9 cellular contexts compared by ENCODE assay signal in the genomic region with DNA sequence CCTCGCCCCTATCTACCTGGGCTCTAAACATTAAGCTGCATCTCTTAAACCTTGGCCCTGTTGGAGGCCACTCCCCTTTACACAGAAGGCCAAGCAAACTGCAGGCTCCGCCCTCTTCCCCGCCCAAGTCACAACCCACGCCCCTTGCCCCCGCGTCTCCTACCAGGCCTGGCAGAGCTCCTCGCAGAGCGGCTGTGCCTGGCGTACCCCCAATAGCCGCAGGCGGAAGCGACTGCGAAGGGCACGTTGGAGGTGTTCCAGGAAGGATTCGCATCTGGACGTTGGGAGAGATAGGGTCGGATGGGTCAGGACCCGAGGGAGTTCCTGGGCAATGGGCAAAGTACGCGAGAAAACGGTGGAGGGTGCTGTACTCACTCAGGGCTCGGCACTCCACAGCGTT. TPM values are rescaled to one million over a fixed set of nuclear protein-coding genes. Genes with fewer than 3 reads are reported as not detected.
DNase-seq lines count a peak whose midpoint lies in the region; ATAC-seq and TF ChIP-seq lines count a peak whose summit lies in the region.
"Had no signal": no experiment of that assay in that cellular context is flagged by ENCODE, and none has a peak within 500 bp of the region (broad histone marks: within the 10 kb centered on the region; RNA-seq: fewer than 3 reads in every experiment).

No MANE protein-coding gene starts in this region.

- H3K27me3 Mint-ChIP-seq in WTC11 (ENCODE audit: low read depth): peaks cover 46% of the 10 kb centered on the region
- H3K27me3 Mint-ChIP-seq in natural killer cell (ENCODE audit: low read depth in 2 of 2): peaks cover 52 to 58% of the 10 kb centered on the region in 2 donors

- H3K36me3 Mint-ChIP-seq in WTC11 (no peaks in the 10 kb centered on the region), natural killer cell (no peaks in the 10 kb centered on the region)

- DNase-seq in GM13977 (ENCODE audit: low spot score): peak; percentile 71
- DNase-seq in NCI-H146 treated with DMSO at 0.1 percent for 48 hours (lab: John Stamatoyannopoulos, UW; ENCODE audit: unreplicated experiment): peak; percentile 16
- DNase-seq in WTC11 (ENCODE audit: low spot score): peak; percentile 91
- no peak for DNase-seq in natural killer cell
- DNase-seq in HCEC 1CT: no peak
- no peak for DNase-seq in activated CD8-positive, alpha-beta memory T cell treated with anti-CD3 and anti-CD28 coated beads, Interleukin-2, amount 50 U/mL, for 4 hours

- H3K27ac Mint-ChIP-seq in WTC11: no peak overlapping the region
- H3K27ac Mint-ChIP-seq in natural killer cell: no peak overlapping the region
- H3K27ac Mint-ChIP-seq: activated naive CD4-positive, alpha-beta T cell treated with anti-CD3 and anti-CD28 coated beads, Interleukin-2, amount 50 U/mL, for 24 hours had no signal

- TF ChIP-seq CTCF in GM13977 (IDR thresholded peaks at IDR 0.05; ENCODE audit: extremely low read depth, insufficient read depth, missing control alignments) (no peak), WTC11 (IDR thresholded peaks at IDR 0.05) (no peak), natural killer cell (IDR thresholded peaks at IDR 0.05) (no peak)

- H3K4me1 Mint-ChIP-seq in WTC11 (peaks cover 25% of the 10 kb centered on the region), natural killer cell (peaks cover 23 to 30% of the 10 kb centered on the region in 2 donors)

- in situ Hi-C loops in GM13977 (cut with MboI; ENCODE audit: low pct_unique_long_range_greater_than_20kb, low sequenced_read_pairs, unreplicated experiment): no loop called here

- POLR2A ChIA-PET in WTC11 (lab: Charles Lee): interaction anchor here (0.7 to 1.2 kb wide), 2 partner anchors 53 to 57 kb away, joined by 3 read pairs; partner anchors contain the start of gene DNASE2

- ATAC-seq in WTC11: peak; percentile 77
- peak in 2 of 3 donors; percentile 36 to 44 for ATAC-seq in natural killer cell
- ATAC-seq in HG03196 (IDR thresholded peaks at IDR 0.05; ENCODE audit: unreplicated experiment): no peak

- H3K4me3 Mint-ChIP-seq in WTC11: peak overlapping the region; percentile 69
- no peak overlapping the region for H3K4me3 Mint-ChIP-seq in natural killer cell
- H3K4me3 Mint-ChIP-seq: activated naive CD4-positive, alpha-beta T cell treated with anti-CD3 and anti-CD28 coated beads, Interleukin-2, amount 50 U/mL, for 24 hours had no signal

- CTCF ChIA-PET in WTC11 (lab: Charles Lee): interaction anchor here (0.6 to 5.4 kb wide), 16 partner anchors 9 to 1862 kb away, joined by 3 to 103 read pairs (median 5); partner anchors contain the start of gene MAST1

- intact Hi-C loops in natural killer cell (cut with micrococcal nuclease): no loop called here

- H3K9me3 Mint-ChIP-seq in WTC11 (no peaks in the 10 kb centered on the region), natural killer cell (peaks cover 0 to 2% of the 10 kb centered on the region in 2 donors)
- H3K9me3 Mint-ChIP-seq: activated naive CD4-positive, alpha-beta T cell treated with anti-CD3 and anti-CD28 coated beads, Interleukin-2, amount 50 U/mL, for 24 hours had no signal

TF ChIP-seq in WTC11, 78 proteins besides CTCF, POLR2A, EP300 and RAD21 (continues in another document):
- TF ChIP-seq KAT7 (CRISPR knock-in tag; IDR thresholded peaks at IDR 0.05; ENCODE audit: borderline replicate concordance) (no peak), CREB1 (CRISPR knock-in tag; IDR thresholded peaks at IDR 0.05) (no peak), NFATC4 (CRISPR knock-in tag; IDR thresholded peaks at IDR 0.05) (no peak), PRDM15 (CRISPR knock-in tag; IDR thresholded peaks at IDR 0.05) (no peak), ZNF396 (CRISPR knock-in tag; IDR thresholded peaks at IDR 0.05; ENCODE audit: borderline replicate concordance) (no peak), ZNF232 (CRISPR knock-in tag; IDR thresholded peaks at IDR 0.05) (no peak), RORB (CRISPR knock-in tag; IDR thresholded peaks at IDR 0.05) (no peak), SP1 (CRISPR knock-in tag; conservative IDR thresholded peaks at IDR 0.05) (0 out of 2 replicates have a peak, but pooled peaks have one; percentile 57)
- TF ChIP-seq, protein P1, sequence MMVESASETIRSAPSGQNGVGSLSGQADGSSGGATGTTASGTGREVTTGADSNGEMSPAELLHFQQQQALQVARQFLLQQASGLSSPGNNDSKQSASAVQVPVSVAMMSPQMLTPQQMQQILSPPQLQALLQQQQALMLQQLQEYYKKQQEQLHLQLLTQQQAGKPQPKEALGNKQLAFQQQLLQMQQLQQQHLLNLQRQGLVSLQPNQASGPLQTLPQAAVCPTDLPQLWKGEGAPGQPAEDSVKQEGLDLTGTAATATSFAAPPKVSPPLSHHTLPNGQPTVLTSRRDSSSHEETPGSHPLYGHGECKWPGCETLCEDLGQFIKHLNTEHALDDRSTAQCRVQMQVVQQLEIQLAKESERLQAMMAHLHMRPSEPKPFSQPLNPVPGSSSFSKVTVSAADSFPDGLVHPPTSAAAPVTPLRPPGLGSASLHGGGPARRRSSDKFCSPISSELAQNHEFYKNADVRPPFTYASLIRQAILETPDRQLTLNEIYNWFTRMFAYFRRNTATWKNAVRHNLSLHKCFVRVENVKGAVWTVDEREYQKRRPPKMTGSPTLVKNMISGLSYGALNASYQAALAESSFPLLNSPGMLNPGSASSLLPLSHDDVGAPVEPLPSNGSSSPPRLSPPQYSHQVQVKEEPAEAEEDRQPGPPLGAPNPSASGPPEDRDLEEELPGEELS (CRISPR knock-in tag; IDR thresholded peaks at IDR 0.05): no peak
- TF ChIP-seq, protein P2, sequence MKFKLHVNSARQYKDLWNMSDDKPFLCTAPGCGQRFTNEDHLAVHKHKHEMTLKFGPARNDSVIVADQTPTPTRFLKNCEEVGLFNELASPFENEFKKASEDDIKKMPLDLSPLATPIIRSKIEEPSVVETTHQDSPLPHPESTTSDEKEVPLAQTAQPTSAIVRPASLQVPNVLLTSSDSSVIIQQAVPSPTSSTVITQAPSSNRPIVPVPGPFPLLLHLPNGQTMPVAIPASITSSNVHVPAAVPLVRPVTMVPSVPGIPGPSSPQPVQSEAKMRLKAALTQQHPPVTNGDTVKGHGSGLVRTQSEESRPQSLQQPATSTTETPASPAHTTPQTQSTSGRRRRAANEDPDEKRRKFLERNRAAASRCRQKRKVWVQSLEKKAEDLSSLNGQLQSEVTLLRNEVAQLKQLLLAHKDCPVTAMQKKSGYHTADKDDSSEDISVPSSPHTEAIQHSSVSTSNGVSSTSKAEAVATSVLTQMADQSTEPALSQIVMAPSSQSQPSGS (CRISPR knock-in tag; IDR thresholded peaks at IDR 0.05; ENCODE audit: borderline replicate concordance, low read depth): no peak
- TF ChIP-seq, protein P3, sequence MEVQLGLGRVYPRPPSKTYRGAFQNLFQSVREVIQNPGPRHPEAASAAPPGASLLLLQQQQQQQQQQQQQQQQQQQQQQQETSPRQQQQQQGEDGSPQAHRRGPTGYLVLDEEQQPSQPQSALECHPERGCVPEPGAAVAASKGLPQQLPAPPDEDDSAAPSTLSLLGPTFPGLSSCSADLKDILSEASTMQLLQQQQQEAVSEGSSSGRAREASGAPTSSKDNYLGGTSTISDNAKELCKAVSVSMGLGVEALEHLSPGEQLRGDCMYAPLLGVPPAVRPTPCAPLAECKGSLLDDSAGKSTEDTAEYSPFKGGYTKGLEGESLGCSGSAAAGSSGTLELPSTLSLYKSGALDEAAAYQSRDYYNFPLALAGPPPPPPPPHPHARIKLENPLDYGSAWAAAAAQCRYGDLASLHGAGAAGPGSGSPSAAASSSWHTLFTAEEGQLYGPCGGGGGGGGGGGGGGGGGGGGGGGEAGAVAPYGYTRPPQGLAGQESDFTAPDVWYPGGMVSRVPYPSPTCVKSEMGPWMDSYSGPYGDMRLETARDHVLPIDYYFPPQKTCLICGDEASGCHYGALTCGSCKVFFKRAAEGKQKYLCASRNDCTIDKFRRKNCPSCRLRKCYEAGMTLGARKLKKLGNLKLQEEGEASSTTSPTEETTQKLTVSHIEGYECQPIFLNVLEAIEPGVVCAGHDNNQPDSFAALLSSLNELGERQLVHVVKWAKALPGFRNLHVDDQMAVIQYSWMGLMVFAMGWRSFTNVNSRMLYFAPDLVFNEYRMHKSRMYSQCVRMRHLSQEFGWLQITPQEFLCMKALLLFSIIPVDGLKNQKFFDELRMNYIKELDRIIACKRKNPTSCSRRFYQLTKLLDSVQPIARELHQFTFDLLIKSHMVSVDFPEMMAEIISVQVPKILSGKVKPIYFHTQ (CRISPR knock-in tag; IDR thresholded peaks at IDR 0.05): no peak

RNA-seq across cellular contexts. Expression of gene RTBDN, which starts 5.9 kb away (rescaled TPM):
- 2.4 to 3.8 TPM (median 3.1 TPM) in 3 replicates for total RNA-seq in WTC11 (2021)
- not detected for total RNA-seq in natural killer cell
- total RNA-seq: myocyte had no signal

RNA-seq across cellular contexts. Expression of gene MAST1, which starts 9.8 kb away (rescaled TPM):
- total RNA-seq in WTC11 (2021) (24.3 to 28.4 TPM (median 27.3 TPM) in 3 replicates), natural killer cell (under 1 TPM in 2 of 3 donors, not detected in 1; 0.07 to 0.88 TPM)
- total RNA-seq: myocyte had no signal

RNA-seq across cellular contexts. Expression of gene RNASEH2A, which starts 22.1 kb away (rescaled TPM):
- total RNA-seq in WTC11 (2021) (71.3 to 78.2 TPM (median 72.9 TPM) in 3 replicates), natural killer cell (1 to 10 TPM; 6.6 to 8.7 (median 7.4) TPM)

RNA-seq across cellular contexts. Expression of gene THSD8, which starts 26.6 kb away (rescaled TPM):
- 30.1 to 50.2 TPM (median 47.0 TPM) in 3 replicates for total RNA-seq in WTC11 (2021)
- total RNA-seq in natural killer cell: 1 to 10 TPM; 1.7 to 2.8 (median 2.2) TPM
- total RNA-seq: myocyte had no signal

RNA-seq across cellular contexts. Expression of gene PRDX2, which starts 26.9 kb away (rescaled TPM):
- total RNA-seq in WTC11 (2021) (378 to 447 TPM (median 447 TPM) in 3 replicates), natural killer cell (10 to 100 TPM; 28.8 to 67.1 (median 66.9) TPM)

Comparison
In these comparisons a context has a peak if more than half of its experiments do, and no peak if none do; other contexts are left out.
1. DNase-seq: peak in GM13977 (single experiment), NCI-H146 treated with DMSO at 0.1 percent for 48 hours (single experiment) and WTC11 (single experiment); none in natural killer cell (single experiment), HCEC 1CT (single experiment) and activated CD8-positive, alpha-beta memory T cell treated with anti-CD3 and anti-CD28 coated beads, Interleukin-2, amount 50 U/mL, for 4 hours (single experiment).
2. RNA of gene MAST1, which starts 9.8 kb away (total RNA-seq): 24.3 to 28.4 TPM in WTC11; 0.07 to 0.88 TPM in natural killer cell; every median in the first group is over 10 times any median in the second.